8 cellular contexts compared by ENCODE assay signal in genomic region chr1:61079898-61080336, GRCh38. TPM values are rescaled to one million over a fixed set of nuclear protein-coding genes. Genes with fewer than 3 reads are reported as not detected.
DNase-seq lines count a peak whose midpoint lies in the region; ATAC-seq and TF ChIP-seq lines count a peak whose summit lies in the region.

No MANE protein-coding gene starts in this region.

- H3K9ac ChIP-seq in iPS-15b (ENCODE audit: low read depth, low read length), result no peak overlapping the region

- H3K4me1 ChIP-seq in body of pancreas, result peaks cover 60% of the 10 kb centered on the region
- H3K4me1 ChIP-seq in iPS-15b (ENCODE audit: control insufficient read depth, insufficient read depth, low read length), result peaks cover 33% of the 10 kb centered on the region
- H3K4me1 ChIP-seq in sigmoid colon, result peaks cover 0 to 49% (median 43%) of the 10 kb centered on the region in 4 donors

- intact Hi-C loops in body of pancreas (cut with DNase I) (no loop called here), sigmoid colon (cut with DNase I) (loop anchor here (2.0 to 10.0 kb wide), 8 partner anchors 29 to 645 kb away; partner anchors contain the start of gene TM2D1)

- peak in 3 of 4 donors; percentile 7 to 51 (median 43) for TF ChIP-seq EP300 in sigmoid colon (IDR thresholded peaks at IDR 0.05)

- in situ Hi-C loops in G401 (cut with HindIII; ENCODE audit: low sequenced_read_pairs), result no loop called here

- H3K4me3 ChIP-seq in body of pancreas (no peak overlapping the region), iPS-15b (ENCODE audit: low read depth, low read length) (peak overlapping the region; percentile 35), sigmoid colon (peak overlapping the region; percentile 13 to 95 (median 21))

- peak in 2 of 3 donors; percentile 21 to 33 for TF ChIP-seq POLR2A in body of pancreas (IDR thresholded peaks at IDR 0.05)
- TF ChIP-seq POLR2A in sigmoid colon (IDR thresholded peaks at IDR 0.05), result no peak

- H3K9me3 ChIP-seq in body of pancreas, result no peaks in the 10 kb centered on the region
- H3K9me3 ChIP-seq in iPS-15b (ENCODE audit: control insufficient read depth, insufficient read depth, low read length), result no peaks in the 10 kb centered on the region
- no peaks in the 10 kb centered on the region for H3K9me3 ChIP-seq in sigmoid colon

- WGBS in body of pancreas, 2 donors, result 1 to 5% methylated on average over 14 of the region's 14 CpGs
- WGBS in sigmoid colon, 2 donors, result 1% methylated on average over 14 of the region's 14 CpGs

- H3K36me3 ChIP-seq in body of pancreas (replicated peaks in 1 of 2; ENCODE audit: insufficient read depth in 1 of 2, low read depth in 2 of 2), result no peaks in the 10 kb centered on the region
- no peaks in the 10 kb centered on the region for H3K36me3 ChIP-seq in iPS-15b (ENCODE audit: control insufficient read depth, insufficient read depth, low read length)
- no peaks in the 10 kb centered on the region for H3K36me3 ChIP-seq in sigmoid colon

- H3K27ac ChIP-seq in body of pancreas (peak overlapping the region; percentile 33 to 91 (median 88)), sigmoid colon (peak overlapping the region; percentile 95 to 97 (median 96))

- peak; percentile 44 for DNase-seq in A172 (ENCODE audit: low spot score)
- DNase-seq in G401 (ENCODE audit: low spot score), result peak; percentile 85
- peak; percentile 79 for DNase-seq in NCI-H82 (lab: John Stamatoyannopoulos, UW)
- peak; percentile 83 to 87 (median 84) for DNase-seq in body of pancreas
- DNase-seq in sigmoid colon, result peak; percentile 95

- H3K27me3 ChIP-seq in body of pancreas (no peaks in the 10 kb centered on the region), iPS-15b (ENCODE audit: control insufficient read depth, insufficient read depth, low read length) (peaks cover 65% of the 10 kb centered on the region), sigmoid colon (no peaks in the 10 kb centered on the region)

- ATAC-seq in body of pancreas, result peak; percentile 38
- no peak for ATAC-seq in GM18519 (IDR thresholded peaks at IDR 0.05; ENCODE audit: low FRiP score, unreplicated experiment)
- ATAC-seq in GM21447 (IDR thresholded peaks at IDR 0.05; ENCODE audit: unreplicated experiment), result no peak

- TF ChIP-seq CTCF in body of pancreas (IDR thresholded peaks at IDR 0.05), result peak in 3 of 7 experiments; percentile 18 to 29 (median 26)
- no peak for TF ChIP-seq CTCF in sigmoid colon (IDR thresholded peaks at IDR 0.05)

RNA-seq across cellular contexts. Expression of gene NFIA, which starts 2.4 kb away (rescaled TPM):
- 0.22 and 0.31 TPM in 2 replicates for total RNA-seq in A172 (2014; rRNA removed; shearing (Covaris generic))
- total RNA-seq in G401 (2014; rRNA removed; shearing (Covaris generic)), result 0.37 and 0.47 TPM in 2 replicates
- total RNA-seq in body of pancreas (10 to 100 TPM; 21.5 to 32.3 TPM), sigmoid colon (100 to 1,000 TPM in 1 of 4 donors, 10 to 100 TPM in 3; 79.7 to 154 (median 89.1) TPM)
- polyA plus RNA-seq in sigmoid colon, result 1 to 10 TPM; 2.3 to 7.6 (median 4.2) TPM

Comparison
In these comparisons a context has a peak if more than half of its experiments do, and no peak if none do; other contexts are left out.
1. DNase-seq: peak in every context shown above with its lines; median percentile 95 in sigmoid colon; 85 in G401; 84 in body of pancreas; 79 in NCI-H82; 44 in A172.
2. H3K4me3 ChIP-seq: peak in iPS-15b (single experiment) and sigmoid colon (4 of 4); none in body of pancreas (0 of 2).
3. POLR2A ChIP-seq: peak in body of pancreas (2 of 3); none in sigmoid colon (0 of 2).
4. RNA of gene NFIA, which starts 2.4 kb away (total RNA-seq): 79.7 to 154 TPM in sigmoid colon and 21.5 to 32.3 TPM in body of pancreas; 0.37 to 0.47 TPM in G401 and 0.22 to 0.31 TPM in A172; every median in the first group is over 10 times any median in the second.